ENCODE assay signal across 8 cellular contexts in the genomic region with DNA sequence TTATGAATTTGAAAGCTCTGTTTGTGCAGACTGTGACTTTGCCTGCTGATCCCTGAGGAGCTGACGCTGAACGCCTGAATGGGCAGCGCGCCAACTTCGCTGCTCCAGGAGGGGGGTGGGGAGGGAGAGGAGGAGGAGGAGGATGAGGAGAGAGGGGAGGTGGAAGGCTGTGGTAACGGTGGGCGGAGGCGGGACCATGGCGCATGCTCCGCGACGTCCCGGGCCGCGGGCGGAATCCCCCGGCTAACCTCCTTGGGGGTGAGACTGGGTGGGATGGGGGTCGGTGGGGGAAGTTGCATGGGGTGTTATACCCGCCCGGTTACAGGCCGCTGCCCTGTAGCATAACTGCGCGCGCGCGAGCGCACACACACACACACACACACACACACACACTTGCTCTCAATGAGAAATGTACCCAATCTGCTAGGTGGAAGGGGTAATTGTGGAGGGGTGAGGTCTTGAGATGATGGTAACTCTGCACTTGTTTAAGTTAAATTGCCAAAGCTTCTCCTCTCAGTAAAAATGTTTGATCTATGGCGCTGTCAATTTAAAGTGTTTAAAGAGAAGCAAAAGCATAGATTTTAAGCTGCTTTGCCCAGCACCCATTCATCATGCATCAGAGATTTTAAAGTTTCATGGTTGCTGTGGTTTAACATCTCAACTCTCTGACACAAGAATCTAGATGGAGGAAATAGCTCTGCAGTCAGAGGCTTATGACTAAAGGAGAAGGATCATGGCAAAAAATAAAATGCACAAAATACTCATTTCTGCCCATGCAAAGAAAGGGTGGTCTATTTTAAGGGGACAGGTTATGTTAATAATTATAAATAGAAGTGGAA.
DNase-seq lines count a peak whose midpoint lies in the region; ATAC-seq and TF ChIP-seq lines count a peak whose summit lies in the region.

No MANE protein-coding gene starts in this region.

- DNase-seq in DND-41: peak; percentile 86
- DNase-seq in Karpas-422: peak; percentile 61
- DNase-seq in activated CD8-positive, alpha-beta T cell treated with anti-CD3 and anti-CD28 coated beads, Interleukin-2, amount 10 ng/mL, durations not matched to agents 7 days and 5 days: peak; percentile 41
- DNase-seq in fibroblast of lung (ENCODE audit: low read depth in 2 of 2): peak; percentile 71 to 80
- DNase-seq in naive B cell: peak; percentile 59
- no peak for DNase-seq in tibial nerve (ENCODE audit: low spot score in 2 of 2)
- no peak for DNase-seq in mesenteric fat pad (ENCODE audit: low spot score)

- TF ChIP-seq POLR2A in tibial nerve (IDR thresholded peaks at IDR 0.05): no peak

- peak overlapping the region; percentile 61 for H3K4me3 Mint-ChIP-seq in activated CD8-positive, alpha-beta T cell treated with anti-CD3 and anti-CD28 coated beads, Interleukin-2, amount 10 ng/mL, durations not matched to agents 7 days and 5 days
- H3K4me3 Mint-ChIP-seq in naive B cell: peak overlapping the region; percentile 82 to 96 (median 90)

- POLR2A ChIA-PET in activated CD8-positive, alpha-beta T cell treated with anti-CD3 and anti-CD28 coated beads, Interleukin-2, amount 10 ng/mL, durations not matched to agents 7 days and 5 days (lab: Charles Lee): no interaction called here

- H3K4me2 ChIP-seq in DND-41 (ENCODE audit: insufficient read depth, low read length) (peak overlapping the region; percentile 62), Karpas-422 (ENCODE audit: low read depth, low read length, poor library complexity, severe bottlenecking) (peak overlapping the region; percentile 86), fibroblast of lung (ENCODE audit: extremely low read depth, insufficient read depth, low read length) (peak overlapping the region; percentile 60)

- no peak for TF ChIP-seq CTCF in DND-41 (IDR thresholded peaks at IDR 0.05; ENCODE audit: borderline replicate concordance, extremely low read depth, low read length, poor library complexity, severe bottlenecking)
- no peak for TF ChIP-seq CTCF in fibroblast of lung (conservative IDR thresholded peaks at IDR 0.05 in 1 of 2, IDR thresholded peaks at IDR 0.05 in 1 of 2; ENCODE audit: low read depth in 1 of 2, low read length in 2 of 2)
- no peak for TF ChIP-seq CTCF in tibial nerve (IDR thresholded peaks at IDR 0.05)

- H3K27me3 Mint-ChIP-seq in activated CD8-positive, alpha-beta T cell treated with anti-CD3 and anti-CD28 coated beads, Interleukin-2, amount 10 ng/mL, durations not matched to agents 7 days and 5 days (ENCODE audit: low read depth): peaks cover 60% of the 10 kb centered on the region
- peaks cover 2 to 24% (median 13%) of the 10 kb centered on the region in 3 donors for H3K27me3 Mint-ChIP-seq in naive B cell

- H3K4me1 Mint-ChIP-seq in activated CD8-positive, alpha-beta T cell treated with anti-CD3 and anti-CD28 coated beads, Interleukin-2, amount 10 ng/mL, durations not matched to agents 7 days and 5 days (ENCODE audit: low read depth): peaks cover 23% of the 10 kb centered on the region
- peaks cover 16 to 27% (median 26%) of the 10 kb centered on the region in 3 donors for H3K4me1 Mint-ChIP-seq in naive B cell

- H3K27me3 ChIP-seq in DND-41 (ENCODE audit: insufficient read depth, low read length, poor library complexity) (no peaks in the 10 kb centered on the region), Karpas-422 (ENCODE audit: low read length) (no peaks in the 10 kb centered on the region), fibroblast of lung (ENCODE audit: control insufficient read depth, insufficient read depth, low read length) (no peaks in the 10 kb centered on the region), tibial nerve (no peaks in the 10 kb centered on the region)

- CTCF ChIA-PET in activated CD8-positive, alpha-beta T cell treated with anti-CD3 and anti-CD28 coated beads, Interleukin-2, amount 10 ng/mL, durations not matched to agents 7 days and 5 days (lab: Charles Lee): no interaction called here

- TF ChIP-seq EP300 in tibial nerve (IDR thresholded peaks at IDR 0.05): no peak

- no peaks in the 10 kb centered on the region for H3K79me2 ChIP-seq in DND-41 (ENCODE audit: insufficient read depth, low read length)
- H3K79me2 ChIP-seq in Karpas-422 (ENCODE audit: low read length): no peaks in the 10 kb centered on the region
- no peaks in the 10 kb centered on the region for H3K79me2 ChIP-seq in fibroblast of lung (ENCODE audit: control insufficient read depth, insufficient read depth, low read length)

- no peaks in the 10 kb centered on the region for H3K9me3 Mint-ChIP-seq in activated CD8-positive, alpha-beta T cell treated with anti-CD3 and anti-CD28 coated beads, Interleukin-2, amount 10 ng/mL, durations not matched to agents 7 days and 5 days (ENCODE audit: insufficient read depth)
- peaks cover 0 to 3% (median 0%) of the 10 kb centered on the region in 7 donors for H3K9me3 Mint-ChIP-seq in naive B cell

- H2AFZ ChIP-seq in DND-41 (ENCODE audit: low read depth, low read length) (peak overlapping the region; percentile 74), Karpas-422 (ENCODE audit: low read length) (peak overlapping the region; percentile 84; the same call in 1 of the 2 replicates), fibroblast of lung (ENCODE audit: low read length) (peak overlapping the region; percentile 96)

- H3K4me3 ChIP-seq in DND-41 (ENCODE audit: low read depth in 1 of 2, low read length in 2 of 2) (peak overlapping the region in 1 of 2 experiments; percentile 55; a peak in 3 of 4 replicates), Karpas-422 (ENCODE audit: low read length) (peak overlapping the region; percentile 70), fibroblast of lung (replicated peaks in 1 of 4; ENCODE audit: control extremely low read depth in 1 of 4, insufficient read depth in 1 of 4, low read depth in 3 of 4, low read length in 4 of 4) (peak overlapping the region; percentile 24 to 73 (median 54)), tibial nerve (peak overlapping the region; percentile 39 to 75 (median 54))

- H3K4me1 ChIP-seq in DND-41 (ENCODE audit: insufficient read depth, low read length): peaks cover 18% of the 10 kb centered on the region
- peaks cover 14% of the 10 kb centered on the region for H3K4me1 ChIP-seq in Karpas-422 (ENCODE audit: low read length)
- H3K4me1 ChIP-seq in fibroblast of lung (ENCODE audit: control insufficient read depth, extremely low read depth, insufficient read depth, low read length): peaks cover 2% of the 10 kb centered on the region
- peaks cover 0 to 24% (median 0%) of the 10 kb centered on the region in 4 donors for H3K4me1 ChIP-seq in tibial nerve

- no peaks in the 10 kb centered on the region for H3K9me2 ChIP-seq in Karpas-422 (replicated peaks; ENCODE audit: insufficient read depth, low read length)

- H3K9me3 ChIP-seq in DND-41 (ENCODE audit: insufficient read depth, low read length, severe bottlenecking) (no peaks in the 10 kb centered on the region), Karpas-422 (ENCODE audit: low read length) (no peaks in the 10 kb centered on the region), fibroblast of lung (ENCODE audit: control insufficient read depth, insufficient read depth, low read depth, low read length) (no peaks in the 10 kb centered on the region), tibial nerve (no peaks in the 10 kb centered on the region)

- ATAC-seq in DND-41 (ENCODE audit: insufficient read depth, low read depth) (peak; percentile 99), GM21390 (IDR thresholded peaks at IDR 0.05; ENCODE audit: unreplicated experiment) (peak; percentile 67), naive B cell (ENCODE audit: low read depth in 2 of 2) (peak; percentile 81 to 83)
- peak; percentile 67 for ATAC-seq in activated CD8-positive, alpha-beta T cell treated with anti-CD3 and anti-CD28 coated beads, Interleukin-2, amount 10 ng/mL, durations not matched to agents 7 days and 5 days

- peak overlapping the region; percentile 73 for H3K27ac ChIP-seq in DND-41 (ENCODE audit: low read length)
- H3K27ac ChIP-seq in Karpas-422 (ENCODE audit: low read length): no peak overlapping the region
- H3K27ac ChIP-seq in fibroblast of lung (ENCODE audit: insufficient read depth, low read length): no peak overlapping the region
- H3K27ac ChIP-seq in tibial nerve: peak overlapping the region in 3 of 4 donors; percentile 44 to 82 (median 50)

- H3K36me3 Mint-ChIP-seq in activated CD8-positive, alpha-beta T cell treated with anti-CD3 and anti-CD28 coated beads, Interleukin-2, amount 10 ng/mL, durations not matched to agents 7 days and 5 days (ENCODE audit: low read depth): no peaks in the 10 kb centered on the region
- no peaks in the 10 kb centered on the region for H3K36me3 Mint-ChIP-seq in naive B cell

- H3K36me3 ChIP-seq in DND-41 (ENCODE audit: insufficient read depth, low read length) (no peaks in the 10 kb centered on the region), Karpas-422 (ENCODE audit: insufficient read depth, low read length) (no peaks in the 10 kb centered on the region), fibroblast of lung (ENCODE audit: control insufficient read depth, insufficient read depth, low read length) (no peaks in the 10 kb centered on the region), tibial nerve (no peaks in the 10 kb centered on the region)

- WGBS in tibial nerve, 2 donors: 1 to 2% methylated on average over 28 of the region's 28 CpGs

- H3K9ac ChIP-seq in DND-41 (ENCODE audit: low read depth, low read length): peak overlapping the region; percentile 46
- H3K9ac ChIP-seq in Karpas-422 (ENCODE audit: low read length): peak overlapping the region; percentile 49
- H3K9ac ChIP-seq in fibroblast of lung (ENCODE audit: insufficient read depth, low read length): no peak overlapping the region

- no peaks in the 10 kb centered on the region for H4K20me1 ChIP-seq in DND-41 (ENCODE audit: insufficient read depth, low read length)
- no peaks in the 10 kb centered on the region for H4K20me1 ChIP-seq in Karpas-422 (ENCODE audit: insufficient read depth, low read depth, low read length)
- H4K20me1 ChIP-seq in fibroblast of lung (ENCODE audit: control insufficient read depth, extremely low read depth, insufficient read depth, low read length): no peaks in the 10 kb centered on the region

- peak overlapping the region; percentile 4 for H3K27ac Mint-ChIP-seq in activated CD8-positive, alpha-beta T cell treated with anti-CD3 and anti-CD28 coated beads, Interleukin-2, amount 10 ng/mL, durations not matched to agents 7 days and 5 days
- H3K27ac Mint-ChIP-seq in naive B cell: peak overlapping the region; percentile 51 to 95 (median 94)

Comparison
In these comparisons a context has a peak if more than half of its experiments do, and no peak if none do; other contexts are left out.
1. DNase-seq: peak in DND-41 (single experiment), Karpas-422 (single experiment), activated CD8-positive, alpha-beta T cell treated with anti-CD3 and anti-CD28 coated beads, Interleukin-2, amount 10 ng/mL, durations not matched to agents 7 days and 5 days (single experiment), fibroblast of lung (2 of 2) and naive B cell (single experiment); none in tibial nerve (0 of 2) and mesenteric fat pad (single experiment).
2. H3K27ac ChIP-seq: peak in DND-41 (single experiment) and tibial nerve (3 of 4); none in Karpas-422 (single experiment) and fibroblast of lung (single experiment).
3. Peak in every context shown above with its lines, with median percentiles within 50 percentile points of each other: ATAC-seq, H2AFZ ChIP-seq and H3K4me2 ChIP-seq.